In the genomic region with DNA sequence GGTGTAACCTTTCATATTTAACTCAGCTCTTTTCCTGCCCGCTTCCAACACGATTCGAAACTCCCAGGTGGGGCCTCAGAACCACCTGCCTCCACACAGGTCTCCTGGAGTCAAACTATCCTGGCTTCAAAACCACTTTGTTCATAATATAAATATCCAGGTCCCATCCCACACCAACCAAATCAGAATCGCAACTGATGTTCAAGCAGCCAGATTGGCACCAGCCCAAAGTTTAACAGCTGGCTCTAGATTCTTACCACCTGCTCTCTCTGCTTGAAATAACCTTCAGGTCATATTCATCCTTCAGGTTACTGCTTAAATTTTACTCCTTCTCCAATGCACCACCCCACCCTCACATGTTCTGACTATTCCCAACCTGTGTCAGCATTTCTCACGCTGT, we compare ENCODE assay signal across 9 cellular contexts.
"Had no signal": no experiment of that assay in that cellular context is flagged by ENCODE, and none has a peak within 500 bp of the region (broad histone marks: within the 10 kb centered on the region; RNA-seq: fewer than 3 reads in every experiment).

No MANE protein-coding gene starts in this region.

- DNase-seq: activated B cell treated with CpG ODN at 0.5 μM for 24 hours; activated CD4-positive, alpha-beta memory T cell treated with anti-CD3 and anti-CD28 coated beads, Interleukin-2, amount 10 ng/mL, durations not matched to agents 7 days and 5 days; activated CD4-positive, alpha-beta T cell treated with anti-CD3 and anti-CD28 coated beads for 4 hours; activated CD8-positive, alpha-beta memory T cell treated with anti-CD3 and anti-CD28 coated beads, Interleukin-2, amount 10 ng/mL, durations not matched to agents 7 days and 5 days; effector CD8-positive, alpha-beta T cell; left ventricle myocardium superior; stimulated activated naive CD8-positive, alpha-beta T cell treated with anti-CD3 and anti-CD28 coated beads, Interleukin-15, Interleukin-2, amounts not matched to agents 100 U/mL and 50 U/mL, for 24 hours had no signal

- H3K4me1 ChIP-seq: esophagus muscularis mucosa had no signal

- H3K36me3 ChIP-seq: esophagus muscularis mucosa, tibial nerve had no signal

- H3K4me3 ChIP-seq: esophagus muscularis mucosa, tibial nerve had no signal

- ATAC-seq: activated CD8-positive, alpha-beta memory T cell treated with anti-CD3 and anti-CD28 coated beads, Interleukin-2, amount 10 ng/mL, durations not matched to agents 7 days and 5 days; left ventricle myocardium superior; stimulated activated naive CD8-positive, alpha-beta T cell treated with anti-CD3 and anti-CD28 coated beads, Interleukin-15, Interleukin-2, amounts not matched to agents 100 U/mL and 50 U/mL, for 24 hours had no signal

- H3K27ac ChIP-seq: esophagus muscularis mucosa, tibial nerve had no signal

- H3K9me3 ChIP-seq: esophagus muscularis mucosa, tibial nerve had no signal

- H3K27me3 ChIP-seq: esophagus muscularis mucosa, tibial nerve had no signal
